1 cellular context compared by ENCODE assay signal in the genomic region with DNA sequence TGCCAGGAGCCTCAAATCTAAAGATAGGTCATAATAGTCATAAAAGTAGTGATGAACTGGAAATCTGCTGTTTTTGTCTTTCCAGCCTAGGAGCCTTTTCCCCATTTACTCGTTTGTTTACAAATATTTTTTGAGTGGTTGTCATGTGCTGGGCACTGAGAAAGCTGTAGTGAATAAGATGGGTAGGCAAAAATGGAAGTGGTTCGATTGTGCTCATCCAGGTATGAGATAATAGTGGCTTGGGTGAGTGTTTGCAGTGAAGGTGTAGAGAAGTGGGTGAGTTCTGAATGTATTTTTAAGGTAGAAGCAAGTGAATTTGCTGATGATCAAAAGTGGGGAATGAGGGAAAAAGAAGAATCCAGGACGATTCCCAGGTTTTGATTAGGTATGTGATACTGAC.
TF ChIP-seq lines count a peak whose summit lies in the region.

No MANE protein-coding gene starts in this region.

TF ChIP-seq in WTC11, 78 proteins besides CTCF, POLR2A, EP300 and RAD21:
- no peak for TF ChIP-seq RELA (CRISPR knock-in tag; IDR thresholded peaks at IDR 0.05; ENCODE audit: borderline replicate concordance)
- no peak for TF ChIP-seq TEAD4 (CRISPR knock-in tag; IDR thresholded peaks at IDR 0.05)
- TF ChIP-seq, protein P1, sequence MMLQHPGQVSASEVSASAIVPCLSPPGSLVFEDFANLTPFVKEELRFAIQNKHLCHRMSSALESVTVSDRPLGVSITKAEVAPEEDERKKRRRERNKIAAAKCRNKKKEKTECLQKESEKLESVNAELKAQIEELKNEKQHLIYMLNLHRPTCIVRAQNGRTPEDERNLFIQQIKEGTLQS (CRISPR knock-in tag; conservative IDR thresholded peaks at IDR 0.05): no peak
- TF ChIP-seq ZNF317 (CRISPR knock-in tag; IDR thresholded peaks at IDR 0.05; ENCODE audit: borderline replicate concordance, low read depth): no peak
